Comparison of ENCODE assay signal across 21 cellular contexts in the genomic region with DNA sequence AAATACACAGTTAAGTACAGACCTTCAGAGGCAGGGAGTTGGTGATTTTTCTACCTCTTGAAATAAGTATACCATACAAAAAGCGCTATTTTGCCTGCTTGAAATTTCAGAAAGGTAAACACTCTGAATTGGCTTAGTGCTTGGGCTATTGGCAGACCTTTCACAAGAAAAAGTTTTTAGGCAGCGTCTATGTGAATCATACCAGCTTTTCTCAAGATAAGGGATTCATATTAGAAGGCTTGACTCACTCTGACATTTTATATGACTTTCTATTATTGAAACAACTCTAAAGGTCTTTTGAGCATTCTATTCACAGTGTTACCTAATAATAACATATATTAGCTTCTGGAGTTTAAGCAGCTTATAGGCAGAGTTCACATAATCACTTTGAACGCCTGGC.
DNase-seq lines count a peak whose midpoint lies in the region; ATAC-seq, FAIRE-seq and TF ChIP-seq lines count a peak whose summit lies in the region.
"Had no signal": no experiment of that assay in that cellular context is flagged by ENCODE, and none has a peak within 500 bp of the region (broad histone marks: within the 10 kb centered on the region; RNA-seq: fewer than 3 reads in every experiment).

No MANE protein-coding gene starts in this region.

- H3K79me2 ChIP-seq in GM23248 (ENCODE audit: insufficient read depth): no peaks in the 10 kb centered on the region

- no peak overlapping the region for H3K9ac ChIP-seq in GM23248
- no peak overlapping the region for H3K9ac ChIP-seq in adipocyte (ENCODE audit: low read length)
- H3K9ac ChIP-seq: BLaER1 treated with 17β-estradiol and CSF1 and Interleukin-3, amounts not matched to agents 10 nM and 100 nM had no signal

- WGBS in GM23248 (ENCODE audit: low coverage in 1 of 2, low lambda C conversion rate in 2 of 2, missing lambda C conversion rate in 2 of 2), 2 experiments: 39 to 47% methylated on average over 3 of the region's 3 CpGs
- 85 to 93% methylated on average over 3 of the region's 3 CpGs for WGBS in tibial nerve, 2 donors

- no peak for TF ChIP-seq POLR2A in tibial nerve (IDR thresholded peaks at IDR 0.05)

- no peaks in the 10 kb centered on the region for H3K4me1 ChIP-seq in GM23248 (ENCODE audit: insufficient read depth)
- H3K4me1 ChIP-seq in adipocyte (ENCODE audit: control insufficient read depth, insufficient read depth, low read length): peaks cover 5% of the 10 kb centered on the region
- peaks cover 0 to 5% (median 2%) of the 10 kb centered on the region in 4 donors for H3K4me1 ChIP-seq in tibial nerve
- H3K4me1 ChIP-seq: BLaER1 treated with 17β-estradiol and CSF1 and Interleukin-3, amounts not matched to agents 10 nM and 100 nM had no signal

- no peak for TF ChIP-seq CTCF in bronchial epithelial cell (IDR thresholded peaks at IDR 0.05; ENCODE audit: insufficient read depth, low read length, severe bottlenecking)
- no peak for TF ChIP-seq CTCF in omental fat pad (IDR thresholded peaks at IDR 0.05)
- TF ChIP-seq CTCF in tibial nerve (IDR thresholded peaks at IDR 0.05): no peak

- H2AFZ ChIP-seq in GM23248: no peak overlapping the region

- H3K27ac ChIP-seq in GM23248 (no peak overlapping the region), tibial nerve (no peak overlapping the region)
- H3K27ac ChIP-seq: BLaER1 treated with 17β-estradiol and CSF1 and Interleukin-3, amounts not matched to agents 10 nM and 100 nM had no signal

- no peaks in the 10 kb centered on the region for H3K9me2 ChIP-seq in GM23248 (ENCODE audit: insufficient read depth)

- TF ChIP-seq EP300 in tibial nerve (IDR thresholded peaks at IDR 0.05): no peak

- DNase-seq in GM23248: peak; percentile 8
- DNase-seq in adipocyte (ENCODE audit: low read depth): peak; percentile 9
- DNase-seq in bronchial epithelial cell (ENCODE audit: low read depth): peak; percentile 82
- no peak for DNase-seq in omental fat pad (ENCODE audit: low spot score)
- no peak for DNase-seq in DMS 273 treated with DMSO at 0.1 percent for 48 hours (lab: John Stamatoyannopoulos, UW)
- no peak for DNase-seq in tibial nerve (ENCODE audit: low spot score in 2 of 2)
- DNase-seq in hepatic stellate cell (ENCODE audit: low spot score): no peak
- DNase-seq: 8988T; CD8-positive, alpha-beta T cell; NCI-H1694; NCI-H2081 treated with DMSO at 0.1 percent for 48 hours; NCI-H2171 treated with DMSO at 0.1 percent for 48 hours; NCI-H524 treated with DMSO at 0.1 percent for 48 hours; NCI-H82; OCI-M1; SHP77 had no signal

- H3K4me2 ChIP-seq in GM23248 (ENCODE audit: unreplicated experiment): no peak overlapping the region

- H3K9me3 ChIP-seq in GM23248 (ENCODE audit: low read depth) (no peaks in the 10 kb centered on the region), adipocyte (ENCODE audit: control insufficient read depth, low read length) (no peaks in the 10 kb centered on the region), tibial nerve (no peaks in the 10 kb centered on the region)
- H3K9me3 ChIP-seq: BLaER1 treated with 17β-estradiol and CSF1 and Interleukin-3, amounts not matched to agents 10 nM and 100 nM had no signal

- no peak overlapping the region for H3K4me3 ChIP-seq in GM23248
- H3K4me3 ChIP-seq in adipocyte (ENCODE audit: low read length): no peak overlapping the region
- H3K4me3 ChIP-seq in bronchial epithelial cell (ENCODE audit: low read depth, low read length): no peak overlapping the region
- H3K4me3 ChIP-seq in tibial nerve: no peak overlapping the region
- H3K4me3 ChIP-seq: BLaER1 treated with 17β-estradiol and CSF1 and Interleukin-3, amounts not matched to agents 10 nM and 100 nM had no signal

- no peaks in the 10 kb centered on the region for H3K36me3 ChIP-seq in GM23248 (ENCODE audit: low read depth)
- H3K36me3 ChIP-seq in adipocyte (ENCODE audit: control insufficient read depth, insufficient read depth, low read length, severe bottlenecking): no peaks in the 10 kb centered on the region
- H3K36me3 ChIP-seq in bronchial epithelial cell (ENCODE audit: control insufficient read depth, insufficient read depth, low read length): no peaks in the 10 kb centered on the region
- H3K36me3 ChIP-seq in tibial nerve: no peaks in the 10 kb centered on the region
- H3K36me3 ChIP-seq: BLaER1 treated with 17β-estradiol and CSF1 and Interleukin-3, amounts not matched to agents 10 nM and 100 nM had no signal

- peak; percentile 81 for ATAC-seq in omental fat pad (ENCODE audit: low FRiP score)
- ATAC-seq: CD8-positive, alpha-beta T cell; HCT116 had no signal

- H4K20me1 ChIP-seq in GM23248 (ENCODE audit: insufficient read depth): no peaks in the 10 kb centered on the region
- H4K20me1 ChIP-seq: BLaER1 treated with 17β-estradiol and CSF1 and Interleukin-3, amounts not matched to agents 10 nM and 100 nM had no signal

- in situ Hi-C loops in GM23248 (cut with MboI): no loop called here

- no peak for FAIRE-seq in bronchial epithelial cell (lab: Jason Lieb, UNC)
- FAIRE-seq: G401.6, GM12892, H1 had no signal

- H3K27me3 ChIP-seq in GM23248 (replicated peaks; ENCODE audit: insufficient read depth) (0 out of 2 replicates have a peak, but pooled peaks cover 5% of the 10 kb centered on the region), adipocyte (replicated peaks; ENCODE audit: control insufficient read depth, insufficient read depth, low read length) (no peaks in the 10 kb centered on the region), bronchial epithelial cell (ENCODE audit: control insufficient read depth, insufficient read depth, low read length) (no peaks in the 10 kb centered on the region), tibial nerve (no peaks in the 10 kb centered on the region)
- H3K27me3 ChIP-seq: BLaER1 treated with 17β-estradiol and CSF1 and Interleukin-3, amounts not matched to agents 10 nM and 100 nM had no signal

- H3F3A ChIP-seq in GM23248 (ENCODE audit: insufficient read depth): no peaks in the 10 kb centered on the region

Comparison
In these comparisons a context has a peak if more than half of its experiments do, and no peak if none do; other contexts are left out.
1. DNase-seq: peak in GM23248 (single experiment), adipocyte (single experiment) and bronchial epithelial cell (single experiment); none in omental fat pad (single experiment), DMS 273 treated with DMSO at 0.1 percent for 48 hours (single experiment), tibial nerve (0 of 2) and hepatic stellate cell (single experiment).